ENCODE assay signal across 1 cellular context in genomic region chr18:63205791-63206252, GRCh38.
A peak's percentile ranks its signal among the peaks of the same experiment; 100 is the strongest.
TF ChIP-seq lines count a peak whose summit lies in the region.

No MANE protein-coding gene starts in this region.

TF ChIP-seq in GM12878, 131 proteins besides CTCF, POLR2A, EP300 and RAD21 (continued from another document):
- peak; percentile 45 for TF ChIP-seq MEF2B (IDR thresholded peaks at IDR 0.05; ENCODE audit: partially characterized antibody, poor library complexity, severe bottlenecking)
- TF ChIP-seq RUNX3 (IDR thresholded peaks at IDR 0.05; ENCODE audit: low read length) = peak; percentile 41
- no peak for TF ChIP-seq ZBED1 (IDR thresholded peaks at IDR 0.05; ENCODE audit: borderline replicate concordance)
- no peak for TF ChIP-seq ATF3 (IDR thresholded peaks at IDR 0.05; ENCODE audit: borderline replicate concordance, extremely low read depth, low read depth, low read length)
- TF ChIP-seq BMI1 (IDR thresholded peaks at IDR 0.05; ENCODE audit: borderline replicate concordance) = no peak
